Comparison of ENCODE assay signal across 1 cellular context in genomic region chr11:62775646-62776045, GRCh38.
TF ChIP-seq lines count a peak whose summit lies in the region.

No MANE protein-coding gene starts in this region.

TF ChIP-seq in IMR-90, 13 proteins besides CTCF, POLR2A, EP300 and RAD21:
- TF ChIP-seq CEBPB (IDR thresholded peaks at IDR 0.05; ENCODE audit: low read depth, low read length), result no peak
- TF ChIP-seq USF2 (IDR thresholded peaks at IDR 0.05; ENCODE audit: low read depth, low read length), result no peak
- TF ChIP-seq CHD1 (IDR thresholded peaks at IDR 0.05; ENCODE audit: low read depth, low read length), result no peak
- no peak for TF ChIP-seq MXI1 (IDR thresholded peaks at IDR 0.05; ENCODE audit: borderline replicate concordance, low read depth, low read length)
- no peak for TF ChIP-seq RCOR1 (IDR thresholded peaks at IDR 0.05; ENCODE audit: insufficient replicate concordance, low read length)
- no peak for TF ChIP-seq BHLHE40 (IDR thresholded peaks at IDR 0.05; ENCODE audit: low read depth, low read length)
- no peak for TF ChIP-seq NFE2L2 (IDR thresholded peaks at IDR 0.05; ENCODE audit: low read depth, low read length)
